18 cellular contexts compared by ENCODE assay signal in genomic region chr14:89910706-89911017, GRCh38. TPM values are rescaled to one million over a fixed set of nuclear protein-coding genes. Genes with fewer than 3 reads are reported as not detected.
A peak's percentile ranks its signal among the peaks of the same experiment; 100 is the strongest.
DNase-seq lines count a peak whose midpoint lies in the region; ATAC-seq and TF ChIP-seq lines count a peak whose summit lies in the region.
"Had no signal": no experiment of that assay in that cellular context is flagged by ENCODE, and none has a peak within 500 bp of the region (broad histone marks: within the 10 kb centered on the region; RNA-seq: fewer than 3 reads in every experiment).

No MANE protein-coding gene starts in this region.

- H3K4me1 ChIP-seq in SK-N-SH (ENCODE audit: control insufficient read depth in 1 of 2, insufficient read depth in 2 of 2, low read depth in 1 of 2, low read length in 1 of 2) (peaks cover 20 to 24% of the 10 kb centered on the region in 2 experiments), iPS-20b (ENCODE audit: insufficient read depth, low read length) (peaks cover 32% of the 10 kb centered on the region), osteoblast (ENCODE audit: insufficient read depth, low read length) (peaks cover 32% of the 10 kb centered on the region)

- H3K27ac ChIP-seq in SK-N-SH (ENCODE audit: low read depth in 2 of 2, low read length in 1 of 2) (peak overlapping the region; percentile 40 to 90; a peak in 3 of 4 replicates), iPS-20b (ENCODE audit: low read length) (no peak overlapping the region), osteoblast (ENCODE audit: low read depth, low read length) (peak overlapping the region; percentile 87)

- TF ChIP-seq CTCF in SK-N-SH (IDR thresholded peaks at IDR 0.05) (no peak), osteoblast (IDR thresholded peaks at IDR 0.05; ENCODE audit: extremely low read depth, low read depth, low read length) (no peak)

- POLR2A ChIA-PET in SK-N-SH (lab: Yijun Ruan, JAX) = no interaction called here

- CTCF ChIA-PET in SK-N-SH (lab: Yijun Ruan, JAX) = interaction anchor here (0.8 to 1.2 kb wide), 2 partner anchors 10 to 870 kb away, joined by 3 to 4 read pairs; no protein-coding TSS in a partner anchor

- WGBS in SK-N-SH (ENCODE audit: low lambda C conversion rate) = 72% methylated on average over 5 of the region's 5 CpGs

- no peaks in the 10 kb centered on the region for H3K36me3 Mint-ChIP-seq in stimulated activated effector memory CD8-positive, alpha-beta T cell treated with anti-CD3 and anti-CD28 coated beads, Interleukin-12 subunit alpha, Interleukin-12 subunit beta, amount 100 ng/mL, for 72 hours
- H3K36me3 Mint-ChIP-seq: CD4-positive, alpha-beta memory T cell; natural killer cell treated with Interleukin-12 subunit alpha and Interleukin-12 subunit beta and Interleukin-15 and Interleukin-18, amount 100 ng/mL, for 72 hours had no signal

- H3K79me2 ChIP-seq in SK-N-SH (ENCODE audit: insufficient read depth) = no peaks in the 10 kb centered on the region
- H3K79me2 ChIP-seq in osteoblast (ENCODE audit: insufficient read depth, low read length) = no peaks in the 10 kb centered on the region

- no peaks in the 10 kb centered on the region for H3K27me3 ChIP-seq in SK-N-SH (ENCODE audit: insufficient read depth)
- H3K27me3 ChIP-seq in iPS-20b (ENCODE audit: insufficient read depth, low read length) = peaks cover 4% of the 10 kb centered on the region; the same call in 1 of the 2 replicates
- H3K27me3 ChIP-seq in osteoblast (ENCODE audit: insufficient read depth, low read length) = no peaks in the 10 kb centered on the region
- H3K27me3 ChIP-seq: heart left ventricle had no signal

- H3K4me1 Mint-ChIP-seq in stimulated activated effector memory CD8-positive, alpha-beta T cell treated with anti-CD3 and anti-CD28 coated beads, Interleukin-12 subunit alpha, Interleukin-12 subunit beta, amount 100 ng/mL, for 72 hours = peaks cover 2% of the 10 kb centered on the region

- no peak for ATAC-seq in SK-N-SH treated with all-trans-retinoic acid at 6 μM for 48 hours
- no peak for ATAC-seq in stimulated activated effector memory CD8-positive, alpha-beta T cell treated with anti-CD3 and anti-CD28 coated beads, Interleukin-12 subunit alpha, Interleukin-12 subunit beta, amount 100 ng/mL, for 72 hours
- ATAC-seq in stimulated activated naive CD8-positive, alpha-beta T cell treated with anti-CD3 and anti-CD28 coated beads, Interleukin-15, Interleukin-2, amounts not matched to agents 100 U/mL and 50 U/mL, for 24 hours = no peak
- ATAC-seq: heart left ventricle; natural killer cell treated with Interleukin-12 subunit alpha and Interleukin-12 subunit beta and Interleukin-15 and Interleukin-18, amount 100 ng/mL, for 72 hours; Right ventricle myocardium inferior; stimulated activated memory B cell treated with anti-CD40 and anti-IgM and Interleukin-4, amounts not matched to agents 10 μg/mL and 1 μg/mL and 100 μg/mL, for 72 hours had no signal

- H3K9ac ChIP-seq in SK-N-SH = peak overlapping the region; percentile 76
- H3K9ac ChIP-seq in iPS-20b (ENCODE audit: low read depth, low read length) = peak overlapping the region; percentile 45; the same call in 1 of the 2 replicates

- no peak overlapping the region for H3K4me3 Mint-ChIP-seq in stimulated activated effector memory CD8-positive, alpha-beta T cell treated with anti-CD3 and anti-CD28 coated beads, Interleukin-12 subunit alpha, Interleukin-12 subunit beta, amount 100 ng/mL, for 72 hours
- H3K4me3 Mint-ChIP-seq: activated CD4-positive, alpha-beta T cell treated with anti-CD3 and anti-CD28 coated beads, Interleukin-2, amount 10 ng/mL, durations not matched to agents 24 days and 14 days; activated T-cell treated with anti-CD3 and anti-CD28 coated beads, Interleukin-2, amount 50 U/mL, for 24 hours; CD4-positive, alpha-beta memory T cell; natural killer cell treated with Interleukin-12 subunit alpha and Interleukin-12 subunit beta and Interleukin-15 and Interleukin-18, amount 100 ng/mL, for 72 hours; stimulated activated memory B cell treated with anti-CD40 and anti-IgM and Interleukin-4, amounts not matched to agents 10 μg/mL and 1 μg/mL and 100 μg/mL, for 72 hours had no signal

- DNase-seq in SK-N-SH (no peak), osteoblast (ENCODE audit: insufficient read length, low spot score, missing footprints) (no peak), mucosa of gallbladder (ENCODE audit: low spot score) (no peak), AG08395 (ENCODE audit: low spot score) (no peak)
- no peak for DNase-seq in stimulated activated effector memory CD8-positive, alpha-beta T cell treated with anti-CD3 and anti-CD28 coated beads, Interleukin-12 subunit alpha, Interleukin-12 subunit beta, amount 100 ng/mL, for 72 hours (ENCODE audit: low spot score in 2 of 2)
- DNase-seq in stimulated activated naive CD8-positive, alpha-beta T cell treated with anti-CD3 and anti-CD28 coated beads, Interleukin-15, Interleukin-2, amounts not matched to agents 100 U/mL and 50 U/mL, for 24 hours = no peak
- DNase-seq: 8988T; activated CD4-positive, alpha-beta T cell treated with anti-CD3 and anti-CD28 coated beads, Interleukin-2, amount 10 ng/mL, durations not matched to agents 24 days and 14 days; activated T-cell treated with anti-CD3 and anti-CD28 coated beads, Interleukin-2, amount 50 U/mL, for 24 hours; CD4-positive, alpha-beta memory T cell; heart left ventricle; KG1; NCI-H2227 treated with DMSO at 0.1 percent for 48 hours had no signal

- no peak overlapping the region for H3K27ac Mint-ChIP-seq in stimulated activated effector memory CD8-positive, alpha-beta T cell treated with anti-CD3 and anti-CD28 coated beads, Interleukin-12 subunit alpha, Interleukin-12 subunit beta, amount 100 ng/mL, for 72 hours
- H3K27ac Mint-ChIP-seq: activated CD4-positive, alpha-beta T cell treated with anti-CD3 and anti-CD28 coated beads, Interleukin-2, amount 10 ng/mL, durations not matched to agents 24 days and 14 days; activated T-cell treated with anti-CD3 and anti-CD28 coated beads, Interleukin-2, amount 50 U/mL, for 24 hours; CD4-positive, alpha-beta memory T cell; natural killer cell treated with Interleukin-12 subunit alpha and Interleukin-12 subunit beta and Interleukin-15 and Interleukin-18, amount 100 ng/mL, for 72 hours; stimulated activated memory B cell treated with anti-CD40 and anti-IgM and Interleukin-4, amounts not matched to agents 10 μg/mL and 1 μg/mL and 100 μg/mL, for 72 hours had no signal

- H2AFZ ChIP-seq in SK-N-SH (ENCODE audit: low read depth) (no peak overlapping the region; the same call in 1 of the 2 replicates), osteoblast (ENCODE audit: low read length) (no peak overlapping the region)

- H3K4me3 ChIP-seq in SK-N-SH (ENCODE audit: low read depth in 2 of 2, low read length in 1 of 2) = no peak overlapping the region
- peak overlapping the region; percentile 39; the same call in 1 of the 2 replicates for H3K4me3 ChIP-seq in iPS-20b (ENCODE audit: low read length)
- H3K4me3 ChIP-seq in osteoblast (ENCODE audit: insufficient read depth, low read length) = no peak overlapping the region
- H3K4me3 ChIP-seq: heart left ventricle had no signal

- H3F3A ChIP-seq in SK-N-SH (replicated peaks; ENCODE audit: insufficient read depth) = peaks cover 11% of the 10 kb centered on the region

- H4K20me1 ChIP-seq in SK-N-SH (ENCODE audit: insufficient read depth) (no peaks in the 10 kb centered on the region), osteoblast (ENCODE audit: insufficient read depth, low read length) (no peaks in the 10 kb centered on the region)

- no peaks in the 10 kb centered on the region for H3K9me3 Mint-ChIP-seq in stimulated activated effector memory CD8-positive, alpha-beta T cell treated with anti-CD3 and anti-CD28 coated beads, Interleukin-12 subunit alpha, Interleukin-12 subunit beta, amount 100 ng/mL, for 72 hours
- H3K9me3 Mint-ChIP-seq: activated CD4-positive, alpha-beta T cell treated with anti-CD3 and anti-CD28 coated beads, Interleukin-2, amount 10 ng/mL, durations not matched to agents 24 days and 14 days; activated T-cell treated with anti-CD3 and anti-CD28 coated beads, Interleukin-2, amount 50 U/mL, for 24 hours; CD4-positive, alpha-beta memory T cell; natural killer cell treated with Interleukin-12 subunit alpha and Interleukin-12 subunit beta and Interleukin-15 and Interleukin-18, amount 100 ng/mL, for 72 hours; stimulated activated memory B cell treated with anti-CD40 and anti-IgM and Interleukin-4, amounts not matched to agents 10 μg/mL and 1 μg/mL and 100 μg/mL, for 72 hours had no signal

- no peaks in the 10 kb centered on the region for H3K9me2 ChIP-seq in SK-N-SH

- TF ChIP-seq EP300 in SK-N-SH (IDR thresholded peaks at IDR 0.05; ENCODE audit: borderline replicate concordance in 1 of 2, low read depth in 1 of 2, low read length in 1 of 2) = no peak

- H3K9me3 ChIP-seq in SK-N-SH = no peaks in the 10 kb centered on the region
- H3K9me3 ChIP-seq in iPS-20b (ENCODE audit: insufficient read depth, low read depth, low read length) = no peaks in the 10 kb centered on the region
- no peaks in the 10 kb centered on the region for H3K9me3 ChIP-seq in osteoblast (ENCODE audit: low read depth, low read length)
- H3K9me3 ChIP-seq: heart left ventricle had no signal

- no peaks in the 10 kb centered on the region for H3K36me3 ChIP-seq in SK-N-SH (replicated peaks in 1 of 2; ENCODE audit: control insufficient read depth in 1 of 2, insufficient read depth in 2 of 2, low read length in 1 of 2)
- H3K36me3 ChIP-seq in iPS-20b (ENCODE audit: insufficient read depth, low read depth, low read length) = no peaks in the 10 kb centered on the region
- H3K36me3 ChIP-seq in osteoblast (ENCODE audit: insufficient read depth, low read length) = no peaks in the 10 kb centered on the region
- H3K36me3 ChIP-seq: heart left ventricle had no signal

- TF ChIP-seq RAD21 in SK-N-SH (IDR thresholded peaks at IDR 0.05; ENCODE audit: low read length) = no peak

- H3K4me2 ChIP-seq in SK-N-SH (peak overlapping the region; percentile 38; the same call in 1 of the 2 replicates), osteoblast (ENCODE audit: insufficient read depth, low read length) (peak overlapping the region; percentile 59)

TF ChIP-seq in SK-N-SH, 30 proteins besides CTCF, POLR2A, EP300 and RAD21 (continues in another document):
- TF ChIP-seq MXI1 (IDR thresholded peaks at IDR 0.05; ENCODE audit: low read depth, low read length) = no peak

TF ChIP-seq in SK-N-SH treated with all-trans-retinoic acid at 6 μM for 48 hours, 23 proteins besides CTCF, POLR2A, EP300 and RAD21 (continues in another document):
- TF ChIP-seq TCF4 (CRISPR knock-in tag; IDR thresholded peaks at IDR 0.05; ENCODE audit: borderline replicate concordance) (no peak), OSR1 (CRISPR knock-in tag; IDR thresholded peaks at IDR 0.05) (no peak), TOX (CRISPR knock-in tag; IDR thresholded peaks at IDR 0.05; ENCODE audit: borderline replicate concordance) (no peak)

RNA-seq across cellular contexts. Expression of gene EFCAB11, which starts 43.9 kb away (rescaled TPM):
- polyA plus RNA-seq in SK-N-SH (2012; rRNA removed) = 2.9 and 3.9 TPM in 2 replicates
- 5.4 and 8.0 TPM in 2 replicates for polyA plus RNA-seq in SK-N-SH (2012; cell fraction: cytosol; rRNA removed)
- polyA plus RNA-seq in SK-N-SH (2012; cell fraction: nucleus; rRNA removed) = 1.4 and 2.8 TPM in 2 replicates
- 6.9 and 8.0 TPM in 2 replicates for total RNA-seq in osteoblast
- total RNA-seq in mucosa of gallbladder = 16.1 TPM

RNA-seq across cellular contexts. Expression of gene TDP1, which starts 45.1 kb away (rescaled TPM):
- 14.5 and 18.1 TPM in 2 replicates for polyA plus RNA-seq in SK-N-SH (2012; rRNA removed)
- 13.3 and 15.7 TPM in 2 replicates for polyA plus RNA-seq in SK-N-SH (2012; cell fraction: cytosol; rRNA removed)
- 13.5 and 21.1 TPM in 2 replicates for polyA plus RNA-seq in SK-N-SH (2012; cell fraction: nucleus; rRNA removed)
- total RNA-seq in osteoblast (11.2 and 16.2 TPM in 2 replicates), mucosa of gallbladder (13.6 TPM)
